In the genomic region with DNA sequence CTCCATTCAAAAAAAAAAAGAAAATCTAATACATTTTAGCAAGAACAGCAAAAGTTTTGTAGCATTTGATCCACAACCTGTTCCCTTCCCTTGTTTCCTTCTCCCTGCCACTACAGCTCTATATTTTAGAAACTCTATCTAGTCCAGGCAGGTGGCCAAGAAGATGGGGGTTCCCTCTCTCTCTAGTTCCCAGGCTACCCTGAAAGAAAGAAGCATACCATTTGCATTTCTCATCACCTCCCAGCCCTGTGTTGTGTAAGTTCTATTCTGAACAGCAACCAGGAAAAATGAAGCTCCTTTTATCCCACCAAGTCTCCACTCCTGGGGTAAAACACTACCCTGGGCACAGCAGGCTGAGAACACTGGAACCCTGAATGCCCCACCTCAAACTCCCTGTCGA, we compare ENCODE assay signal across 13 cellular contexts.
DNase-seq lines count a peak whose midpoint lies in the region; ATAC-seq and TF ChIP-seq lines count a peak whose summit lies in the region.
"Had no signal": no experiment of that assay in that cellular context is flagged by ENCODE, and none has a peak within 500 bp of the region (broad histone marks: within the 10 kb centered on the region; RNA-seq: fewer than 3 reads in every experiment).

No MANE protein-coding gene starts in this region.

- peaks cover 0 to 58% (median 7%) of the 10 kb centered on the region in 3 donors for H3K36me3 Mint-ChIP-seq in naive thymus-derived CD8-positive, alpha-beta T cell

- no peak overlapping the region for H3K4me3 Mint-ChIP-seq in naive thymus-derived CD8-positive, alpha-beta T cell

- TF ChIP-seq CTCF in AG10803 (conservative IDR thresholded peaks at IDR 0.05; ENCODE audit: low read length) (no peak), omental fat pad (IDR thresholded peaks at IDR 0.05) (no peak)

- peaks cover 0 to 2% (median 0%) of the 10 kb centered on the region in 9 donors for H3K9me3 Mint-ChIP-seq in naive thymus-derived CD8-positive, alpha-beta T cell

- DNase-seq in AG10803 (ENCODE audit: low read depth) (peak; percentile 98), NCI-H226 (peak; percentile 87), fibroblast of gingiva (ENCODE audit: low read depth) (peak; percentile 91), omental fat pad (ENCODE audit: low spot score) (peak; percentile 27), NCI-H69 (lab: John Stamatoyannopoulos, UW) (no peak), iPS-NIHi11 (ENCODE audit: low spot score) (no peak), NCI-H345 (lab: John Stamatoyannopoulos, UW) (no peak)
- no peak for DNase-seq in naive thymus-derived CD8-positive, alpha-beta T cell
- DNase-seq: activated effector memory CD4-positive, alpha-beta T cell treated with Interleukin-2 at 50 U/mL for 16 hours; effector CD4-positive, alpha-beta T cell; GOT3; midbrain; NCI-H1417 had no signal

- H3K4me3 ChIP-seq in AG10803 (ENCODE audit: low read length) = peak overlapping the region; percentile 37

- H3K27me3 Mint-ChIP-seq in naive thymus-derived CD8-positive, alpha-beta T cell = no peaks in the 10 kb centered on the region

- POLR2A ChIA-PET in naive thymus-derived CD8-positive, alpha-beta T cell (lab: Charles Lee) = no interaction called here

- peak; percentile 93 for ATAC-seq in omental fat pad (ENCODE audit: low FRiP score)
- ATAC-seq in naive thymus-derived CD8-positive, alpha-beta T cell = no peak

- H3K27ac Mint-ChIP-seq in naive thymus-derived CD8-positive, alpha-beta T cell = peak overlapping the region in 3 of 10 donors; percentile 17 to 63 (median 44)

- H3K4me1 Mint-ChIP-seq in naive thymus-derived CD8-positive, alpha-beta T cell = peaks cover 0 to 5% (median 3%) of the 10 kb centered on the region in 4 donors

Comparison
In these comparisons a context has a peak if more than half of its experiments do, and no peak if none do; other contexts are left out.
1. DNase-seq: peak in AG10803 (single experiment), NCI-H226 (single experiment), fibroblast of gingiva (single experiment) and omental fat pad (single experiment); none in NCI-H69 (single experiment), naive thymus-derived CD8-positive, alpha-beta T cell (0 of 10), iPS-NIHi11 (single experiment) and NCI-H345 (single experiment).